9 cellular contexts compared by ENCODE assay signal in the genomic region with DNA sequence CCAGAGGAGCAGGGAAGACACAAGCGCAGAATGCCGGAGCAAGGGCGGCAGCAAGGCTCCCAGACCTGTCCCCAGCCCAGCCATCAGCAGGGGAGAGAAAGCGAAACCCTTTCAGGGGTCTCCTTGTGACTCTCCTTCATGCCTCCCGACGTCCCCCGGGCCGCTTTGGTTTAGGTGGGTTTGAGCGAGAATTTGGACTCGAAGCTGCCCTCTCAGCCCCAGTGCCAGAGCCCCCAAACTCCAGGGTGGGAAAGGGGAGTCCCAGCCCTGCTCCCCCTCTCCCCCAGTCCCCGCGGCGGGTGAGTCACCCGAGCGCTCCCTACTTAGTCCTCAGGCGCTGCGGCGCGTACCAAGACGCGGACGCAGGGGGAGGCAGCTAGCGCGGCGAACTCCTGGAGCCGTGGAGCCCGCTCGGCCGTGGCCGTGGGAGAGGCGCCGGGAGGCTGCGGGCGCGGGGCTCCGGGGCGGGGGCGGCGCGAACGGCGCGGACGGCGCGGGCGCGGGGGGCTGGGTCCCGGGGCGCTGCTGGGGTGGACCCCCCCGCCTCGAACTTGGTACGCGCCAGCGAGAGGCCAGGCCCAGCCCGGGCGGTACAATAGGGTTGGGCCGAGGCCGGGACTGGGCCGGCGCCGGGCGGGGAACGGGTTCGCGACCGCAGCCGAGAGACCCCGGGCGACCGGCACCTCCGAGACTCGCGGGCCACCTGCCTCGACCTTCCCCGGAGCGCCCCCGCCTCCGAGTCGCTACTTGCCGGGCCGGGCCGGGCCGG. TPM values are rescaled to one million over a fixed set of nuclear protein-coding genes. Genes with fewer than 3 reads are reported as not detected.
DNase-seq lines count a peak whose midpoint lies in the region; ATAC-seq, FAIRE-seq and TF ChIP-seq lines count a peak whose summit lies in the region.
"Had no signal": no experiment of that assay in that cellular context is flagged by ENCODE, and none has a peak within 500 bp of the region (broad histone marks: within the 10 kb centered on the region; RNA-seq: fewer than 3 reads in every experiment).

TSS of gene MAP7D1 (plus strand) at position 601 of the 769 bp plus-strand sequence. CDS start 258 bp downstream, outside the sequence.

- H3K4me2 ChIP-seq in keratinocyte (ENCODE audit: control insufficient read depth, extremely low read depth, insufficient read depth, low read depth, low read length) = peak within 1 kb of the TSS; percentile 98

- H3K9me1 ChIP-seq in keratinocyte (ENCODE audit: control insufficient read depth, extremely low read depth, insufficient read depth, low read length) = no peaks in the 10 kb centered on the region

- H3K4me1 ChIP-seq in keratinocyte (ENCODE audit: control insufficient read depth, extremely low read depth, insufficient read depth, low read length) = peaks cover 46% of the 10 kb centered on the region

- peaks cover 8% of the 10 kb centered on the region for H4K20me1 ChIP-seq in keratinocyte (ENCODE audit: control insufficient read depth, extremely low read depth, insufficient read depth, low read length)

- H3K27ac ChIP-seq in caudate nucleus (ENCODE audit: low read depth, low read length) = peak within 1 kb of the TSS; percentile 100
- peak within 1 kb of the TSS; percentile 96 for H3K27ac ChIP-seq in keratinocyte (ENCODE audit: control insufficient read depth, insufficient read depth, low read length)

- ATAC-seq in HG02885 (IDR thresholded peaks at IDR 0.05; ENCODE audit: poor library complexity, unreplicated experiment) = peak; percentile 61

- H3K9me3 ChIP-seq in keratinocyte (ENCODE audit: control insufficient read depth, low read depth, low read length) = no peaks in the 10 kb centered on the region

- TF ChIP-seq CTCF in keratinocyte (optimal IDR thresholded peaks at IDR 0.05 in 1 of 3, IDR thresholded peaks at IDR 0.05 in 1 of 3, conservative IDR thresholded peaks at IDR 0.05 in 1 of 3; ENCODE audit: extremely low read depth in 1 of 3, insufficient read depth in 2 of 3, low read length in 3 of 3) = no peak

- H3K27me3 ChIP-seq in keratinocyte (ENCODE audit: control insufficient read depth, extremely low read depth, insufficient read depth, low read length) = no peaks in the 10 kb centered on the region

- FAIRE-seq in keratinocyte (lab: Jason Lieb, UNC) = no peak
- FAIRE-seq: A204.1 had no signal

- peak; percentile 82 for DNase-seq in NCI-H1436 (lab: John Stamatoyannopoulos, UW)
- no peak for DNase-seq in NCI-H1436 treated with DMSO at 0.1 percent for 48 hours (lab: John Stamatoyannopoulos, UW)
- DNase-seq in NCI-H2196 treated with DMSO at 0.1 percent for 48 hours (lab: John Stamatoyannopoulos, UW; ENCODE audit: unreplicated experiment) = peak; percentile 63
- peak; percentile 68 for DNase-seq in activated CD4-positive, CD25-positive, alpha-beta regulatory T cell treated with anti-CD3 and anti-CD28 coated beads, Interleukin-2, amount 50 U/mL, for 16 hours (ENCODE audit: low read depth, low spot score)
- peak in 60 of 61 donors; percentile 54 to 97 (median 86) for DNase-seq in caudate nucleus (lab: John Stamatoyannopoulos, UW)
- no peak for DNase-seq in keratinocyte (ENCODE audit: low read depth, low spot score)
- peak; percentile 77 to 79 for DNase-seq in stimulated activated CD4-positive, alpha-beta T cell treated with anti-CD3 and anti-CD28 coated beads, Interleukin-15, amount 100 ng/mL, for 1 hour (ENCODE audit: low read depth in 1 of 2, low spot score in 1 of 2)

- peaks cover 4 to 26% of the 10 kb centered on the region in 2 experiments for H3K36me3 ChIP-seq in keratinocyte (ENCODE audit: control insufficient read depth in 2 of 2, extremely low read depth in 1 of 2, insufficient read depth in 2 of 2, low read length in 2 of 2)

- peaks cover 53% of the 10 kb centered on the region for H3K79me2 ChIP-seq in keratinocyte (ENCODE audit: control insufficient read depth, insufficient read depth, low read length)

- peak within 1 kb of the TSS; percentile 96 for H3K9ac ChIP-seq in keratinocyte (ENCODE audit: control insufficient read depth, extremely low read depth, insufficient read depth, low read length)

- dilution Hi-C loops in keratinocyte (cut with MboI; ENCODE audit: extremely low pct_ligation_motif_present, low sequenced_read_pairs) = no loop called here

- peak within 1 kb of the TSS; percentile 17 for H2AFZ ChIP-seq in keratinocyte (ENCODE audit: control insufficient read depth, low read length)

- H3K4me3 ChIP-seq in keratinocyte (ENCODE audit: control insufficient read depth in 2 of 3, extremely low read depth in 1 of 3, insufficient read depth in 2 of 3, low read depth in 1 of 3, low read length in 3 of 3) = peak within 1 kb of the TSS; percentile 81 to 93 (median 86)

RNA-seq across cellular contexts. Expression of gene MAP7D1, which starts in this region (rescaled TPM):
- polyA plus RNA-seq in keratinocyte = 75.0 to 168 TPM (median 84.4 TPM) in 3 replicates
- polyA plus RNA-seq in keratinocyte (2011; ENCODE audit: low read depth) = 232 TPM
- 78.2 and 125 TPM in 2 replicates for polyA plus RNA-seq in keratinocyte (2011; cell fraction: cytosol; rRNA removed)
- polyA plus RNA-seq in keratinocyte (2011; cell fraction: nucleus; rRNA removed) = 171 and 172 TPM in 2 replicates
- polyA plus RNA-seq in keratinocyte (2012; ENCODE audit: low replicate concordance) = 165 and 219 TPM in 2 replicates
- polyA minus RNA-seq in keratinocyte = 61.2 to 253 TPM (median 62.4 TPM) in 3 replicates
- polyA minus RNA-seq in keratinocyte (2011; cell fraction: cytosol; rRNA and poly(A)+ RNA removed) = 213 TPM
- polyA minus RNA-seq in keratinocyte (2011; cell fraction: nucleus; rRNA and poly(A)+ RNA removed) = 86.6 and 113 TPM in 2 replicates

Comparison
In these comparisons a context has a peak if more than half of its experiments do, and no peak if none do; other contexts are left out.
1. DNase-seq: peak in NCI-H1436 (single experiment), NCI-H2196 treated with DMSO at 0.1 percent for 48 hours (single experiment), activated CD4-positive, CD25-positive, alpha-beta regulatory T cell treated with anti-CD3 and anti-CD28 coated beads, Interleukin-2, amount 50 U/mL, for 16 hours (single experiment), caudate nucleus (60 of 61) and stimulated activated CD4-positive, alpha-beta T cell treated with anti-CD3 and anti-CD28 coated beads, Interleukin-15, amount 100 ng/mL, for 1 hour (2 of 2); none in NCI-H1436 treated with DMSO at 0.1 percent for 48 hours (single experiment) and keratinocyte (single experiment).